31 cellular contexts compared by ENCODE assay signal in genomic region chr6:168100803-168101095, GRCh38. TPM values are rescaled to one million over a fixed set of nuclear protein-coding genes. Genes with fewer than 3 reads are reported as not detected.
"Had no signal": no experiment of that assay in that cellular context is flagged by ENCODE, and none has a peak within 500 bp of the region (broad histone marks: within the 10 kb centered on the region; RNA-seq: fewer than 3 reads in every experiment).

No MANE protein-coding gene starts in this region.

- H3K9me3 ChIP-seq: adrenal gland, breast epithelium, SJSA1 had no signal

- H3K27me3 ChIP-seq: SJSA1 had no signal

- H3K27ac ChIP-seq: adrenal gland, breast epithelium, SJSA1 had no signal

- H3K4me3 Mint-ChIP-seq: activated CD4-positive, alpha-beta memory T cell treated with anti-CD3 and anti-CD28 coated beads for 36 hours; activated CD4-positive, alpha-beta T cell treated with anti-CD3 and anti-CD28 coated beads, Interleukin-2, amount 10 ng/mL, durations not matched to agents 7 days and 5 days; activated naive CD4-positive, alpha-beta T cell treated with anti-CD3 and anti-CD28 coated beads, Interleukin-2, amount 10 ng/mL, durations not matched to agents 7 days and 5 days; activated naive CD8-positive, alpha-beta T cell treated with anti-CD3 and anti-CD28 coated beads, Interleukin-2, amount 10 ng/mL, durations not matched to agents 7 days and 5 days; activated T-cell treated with anti-CD3 and anti-CD28 coated beads, Interleukin-2, amount 50 U/mL, for 4 hours; activated T-helper 17 cell treated with anti-CD3 and anti-CD28 coated beads, Interleukin-2, amount 50 U/mL, for 72 hours; IgD-negative memory B cell; T-cell had no signal

- H3K4me1 ChIP-seq: adrenal gland, SJSA1 had no signal

- H3K9me3 Mint-ChIP-seq: activated CD4-positive, alpha-beta memory T cell treated with anti-CD3 and anti-CD28 coated beads for 36 hours; activated CD4-positive, alpha-beta T cell treated with anti-CD3 and anti-CD28 coated beads, Interleukin-2, amount 10 ng/mL, durations not matched to agents 7 days and 5 days; activated naive CD4-positive, alpha-beta T cell treated with anti-CD3 and anti-CD28 coated beads, Interleukin-2, amount 10 ng/mL, durations not matched to agents 7 days and 5 days; activated naive CD8-positive, alpha-beta T cell treated with anti-CD3 and anti-CD28 coated beads, Interleukin-2, amount 10 ng/mL, durations not matched to agents 7 days and 5 days; activated T-cell treated with anti-CD3 and anti-CD28 coated beads, Interleukin-2, amount 50 U/mL, for 4 hours; activated T-helper 17 cell treated with anti-CD3 and anti-CD28 coated beads, Interleukin-2, amount 50 U/mL, for 72 hours; IgD-negative memory B cell; T-cell had no signal

- H3K36me3 Mint-ChIP-seq: activated CD4-positive, alpha-beta memory T cell treated with anti-CD3 and anti-CD28 coated beads for 36 hours; activated naive CD4-positive, alpha-beta T cell treated with anti-CD3 and anti-CD28 coated beads, Interleukin-2, amount 10 ng/mL, durations not matched to agents 7 days and 5 days; activated naive CD8-positive, alpha-beta T cell treated with anti-CD3 and anti-CD28 coated beads, Interleukin-2, amount 10 ng/mL, durations not matched to agents 7 days and 5 days; IgD-negative memory B cell; T-cell had no signal

- H3K4me3 ChIP-seq: adrenal gland, SJSA1 had no signal

- H3K27ac Mint-ChIP-seq: activated CD4-positive, alpha-beta memory T cell treated with anti-CD3 and anti-CD28 coated beads for 36 hours; activated CD4-positive, alpha-beta T cell treated with anti-CD3 and anti-CD28 coated beads, Interleukin-2, amount 10 ng/mL, durations not matched to agents 7 days and 5 days; activated naive CD4-positive, alpha-beta T cell treated with anti-CD3 and anti-CD28 coated beads, Interleukin-2, amount 10 ng/mL, durations not matched to agents 7 days and 5 days; activated naive CD8-positive, alpha-beta T cell treated with anti-CD3 and anti-CD28 coated beads, Interleukin-2, amount 10 ng/mL, durations not matched to agents 7 days and 5 days; activated T-helper 17 cell treated with anti-CD3 and anti-CD28 coated beads, Interleukin-2, amount 50 U/mL, for 72 hours; IgD-negative memory B cell had no signal

- H3K36me3 ChIP-seq: adrenal gland, breast epithelium, SJSA1 had no signal

- DNase-seq: activated CD4-positive, alpha-beta memory T cell treated with anti-CD3 and anti-CD28 coated beads for 36 hours; activated CD4-positive, alpha-beta T cell treated with anti-CD3 and anti-CD28 coated beads, Interleukin-2, amount 10 ng/mL, durations not matched to agents 7 days and 5 days; activated CD4-positive, CD25-positive, alpha-beta regulatory T cell; activated CD8-positive, alpha-beta memory T cell treated with anti-CD3 and anti-CD28 coated beads for 24 hours; activated gamma-delta T cell; activated naive CD4-positive, alpha-beta T cell treated with anti-CD3 and anti-CD28 coated beads, Interleukin-2, amount 10 ng/mL, durations not matched to agents 7 days and 5 days; activated naive CD8-positive, alpha-beta T cell treated with anti-CD3 and anti-CD28 coated beads, Interleukin-2, amount 10 ng/mL, durations not matched to agents 7 days and 5 days; activated T-cell treated with anti-CD3 and anti-CD28 coated beads, Interleukin-2, amount 50 U/mL, for 4 hours; adrenal gland; anterior cingulate cortex; caudate nucleus; KG1; NCI-H1092 treated with DMSO at 0.1 percent for 48 hours; NCI-H1417 treated with DMSO at 0.1 percent for 48 hours; NCI-H1694; NCI-H2029; NCI-H446; NCI-H774; Right ventricle myocardium superior; T-cell; T-helper 2 cell; T1000 had no signal

- H3K4me1 Mint-ChIP-seq: activated CD4-positive, alpha-beta T cell treated with anti-CD3 and anti-CD28 coated beads, Interleukin-2, amount 10 ng/mL, durations not matched to agents 7 days and 5 days; activated naive CD4-positive, alpha-beta T cell treated with anti-CD3 and anti-CD28 coated beads, Interleukin-2, amount 10 ng/mL, durations not matched to agents 7 days and 5 days; activated naive CD8-positive, alpha-beta T cell treated with anti-CD3 and anti-CD28 coated beads, Interleukin-2, amount 10 ng/mL, durations not matched to agents 7 days and 5 days; activated T-helper 17 cell treated with anti-CD3 and anti-CD28 coated beads, Interleukin-2, amount 50 U/mL, for 72 hours; T-cell had no signal

- ATAC-seq: activated T-cell treated with anti-CD3 and anti-CD28 coated beads, Interleukin-2, amount 50 U/mL, for 4 hours; activated T-helper 17 cell treated with anti-CD3 and anti-CD28 coated beads, Interleukin-2, amount 50 U/mL, for 72 hours; T-cell had no signal

RNA-seq across cellular contexts. Expression of gene FRMD1, which starts 21.7 kb away (rescaled TPM):
- total RNA-seq: activated CD4-positive, alpha-beta memory T cell treated with anti-CD3 and anti-CD28 coated beads for 36 hours; activated CD4-positive, alpha-beta T cell treated with anti-CD3 and anti-CD28 coated beads, Interleukin-2, amount 10 ng/mL, durations not matched to agents 7 days and 5 days; activated naive CD8-positive, alpha-beta T cell treated with anti-CD3 and anti-CD28 coated beads, Interleukin-2, amount 10 ng/mL, durations not matched to agents 7 days and 5 days; activated T-cell treated with anti-CD3 and anti-CD28 coated beads, Interleukin-2, amount 50 U/mL, for 4 hours; activated T-helper 17 cell treated with anti-CD3 and anti-CD28 coated beads, Interleukin-2, amount 50 U/mL, for 72 hours; cerebellum; LHCN-M2; M059J; OCI-LY7; RPMI7951; SJSA1; T-cell had no signal
- polyA plus RNA-seq: IgD-negative memory B cell had no signal
